In the genomic region with DNA sequence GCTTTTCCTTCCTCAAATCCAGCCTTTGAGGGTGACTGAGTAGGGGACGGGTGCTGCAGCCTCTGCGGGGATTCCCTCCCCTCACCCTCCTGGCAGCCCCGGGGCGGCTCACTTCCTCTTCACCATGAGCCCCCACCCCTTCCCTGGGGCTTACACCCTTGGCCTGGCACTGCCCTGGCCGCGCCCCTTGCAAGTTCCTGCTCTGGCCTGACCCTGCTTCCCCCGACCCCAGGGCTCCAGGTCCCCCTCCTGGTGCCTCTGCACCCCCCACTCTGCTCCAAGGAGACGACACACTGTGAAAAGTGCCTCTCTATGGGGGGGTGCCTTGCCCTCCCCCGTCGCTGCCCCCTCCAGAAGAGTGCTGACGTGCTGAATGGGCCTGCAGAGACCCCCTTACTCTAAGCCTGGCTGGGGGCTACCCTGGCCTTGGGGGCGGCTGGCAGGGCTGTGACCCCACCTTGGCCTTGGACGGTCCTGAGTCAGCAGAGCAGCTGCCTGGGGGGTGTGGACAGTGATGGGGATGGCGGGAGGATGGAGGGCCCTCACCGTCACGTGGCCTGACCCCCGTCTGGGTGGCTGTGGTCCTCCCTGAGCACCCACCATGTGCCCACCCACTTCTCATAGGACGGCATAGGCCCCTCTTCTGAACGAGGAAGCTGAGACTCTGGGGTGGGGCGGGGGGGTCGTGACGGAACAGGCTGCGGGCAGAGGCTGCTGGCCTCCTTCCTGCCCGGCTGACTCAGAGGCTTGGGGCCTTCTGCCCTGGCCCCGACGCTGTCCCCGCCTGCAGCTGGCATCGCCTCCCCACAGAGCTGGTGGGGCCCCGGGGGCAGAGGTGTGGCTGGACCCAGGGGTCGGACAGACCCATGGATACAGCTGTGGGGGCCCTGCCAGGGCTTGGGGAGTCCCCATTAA, we compare ENCODE assay signal across 1 cellular context.
TF ChIP-seq lines count a peak whose summit lies in the region.

No MANE protein-coding gene starts in this region.

TF ChIP-seq in WTC11, 78 proteins besides CTCF, POLR2A, EP300 and RAD21 (continued from another document):
- TF ChIP-seq ZBTB21 (CRISPR knock-in tag; IDR thresholded peaks at IDR 0.05; ENCODE audit: borderline replicate concordance), result no peak
